ENCODE assay signal across 8 cellular contexts in genomic region chrX:53831662-53832635, GRCh38.
A peak's percentile ranks its signal among the peaks of the same experiment; 100 is the strongest.
DNase-seq lines count a peak whose midpoint lies in the region; ATAC-seq lines count a peak whose summit lies in the region.

No MANE protein-coding gene starts in this region.

- H3K9me3 ChIP-seq in SJCRH30 (replicated peaks): no peaks in the 10 kb centered on the region

- H3K27ac ChIP-seq in SJCRH30: no peak overlapping the region

- H3K4me1 ChIP-seq in SJCRH30: no peaks in the 10 kb centered on the region

- H3K4me3 ChIP-seq in SJCRH30: no peak overlapping the region

- H3K36me3 ChIP-seq in SJCRH30: no peaks in the 10 kb centered on the region

- H3K27me3 ChIP-seq in SJCRH30: no peaks in the 10 kb centered on the region

- DNase-seq in AML-193 (lab: John Stamatoyannopoulos, UW): peak; percentile 6 to 14
- peak; percentile 10 to 42 for DNase-seq in SJCRH30
- DNase-seq in activated naive CD8-positive, alpha-beta T cell treated with anti-CD3 and anti-CD28 coated beads, Interleukin-2, amount 50 U/mL, for 16 hours (ENCODE audit: low read depth, low spot score): peak; percentile 0
- peak; percentile 49 for DNase-seq in kidney tubule cell (ENCODE audit: low spot score)
- peak; percentile 21 for DNase-seq in stimulated activated CD8-positive, alpha-beta memory T cell treated with anti-CD3 and anti-CD28 coated beads, Interleukin-15, amount 100 ng/mL, for 1 hour (ENCODE audit: low read depth)
- no peak for DNase-seq in globus pallidus (ENCODE audit: low spot score)

- peak; percentile 77 for ATAC-seq in GM18499 (IDR thresholded peaks at IDR 0.05; ENCODE audit: insufficient read depth, unreplicated experiment)
- ATAC-seq in HG03520 (IDR thresholded peaks at IDR 0.05; ENCODE audit: unreplicated experiment): peak; percentile 83
